In genomic region chr4:37890501-37891220, GRCh38 we compare ENCODE assay signal across 8 cellular contexts. TPM values are rescaled to one million over a fixed set of nuclear protein-coding genes. Genes with fewer than 3 reads are reported as not detected.
DNase-seq lines count a peak whose midpoint lies in the region; FAIRE-seq and TF ChIP-seq lines count a peak whose summit lies in the region.

Gene TBC1D1 (plus strand): TSS chr4:37891084. CDS start chr4:37902096, 11,012 bp downstream.

- under 1% methylated on average over 38 of the region's 63 CpGs for WGBS in mesenchymal stem cell

- peak within 1 kb of the TSS; percentile 51 for H2AFZ ChIP-seq in mesenchymal stem cell (ENCODE audit: low read depth, low read length)

- H3K27ac ChIP-seq in mesenchymal stem cell (ENCODE audit: low read length, poor library complexity, severe bottlenecking), result no peak within 1 kb of the TSS

- POLR2A ChIA-PET in HEK293T (lab: Yijun Ruan, JAX), result interaction anchor here (0.7 to 1.2 kb wide), 3 partner anchors 12 to 19 kb away, joined by 3 to 5 read pairs (median 3); no protein-coding TSS in a partner anchor

- peaks cover 60 to 64% of the 10 kb centered on the region in 2 experiments for H3K27me3 ChIP-seq in mesenchymal stem cell (ENCODE audit: control insufficient read depth in 1 of 2, insufficient read depth in 1 of 2, low read length in 2 of 2)

- H4K8ac ChIP-seq in mesenchymal stem cell (ENCODE audit: low read length), result no peak within 1 kb of the TSS

- H2BK120ac ChIP-seq in mesenchymal stem cell (ENCODE audit: low read depth, low read length), result no peak within 1 kb of the TSS

- H3K14ac ChIP-seq in mesenchymal stem cell (ENCODE audit: low read length in 2 of 2), result peak within 1 kb of the TSS in 1 of 2 experiments; percentile 91

- H3K9me3 ChIP-seq in mesenchymal stem cell (ENCODE audit: control insufficient read depth, low read length), result no peaks in the 10 kb centered on the region

- no peak within 1 kb of the TSS for H2BK15ac ChIP-seq in mesenchymal stem cell (ENCODE audit: low read depth, poor library complexity, severe bottlenecking)

- peak within 1 kb of the TSS; percentile 71 to 76 for H3K4me3 ChIP-seq in mesenchymal stem cell (ENCODE audit: insufficient read depth in 1 of 2, low read depth in 1 of 2, low read length in 2 of 2)

- no peak within 1 kb of the TSS for H4K91ac ChIP-seq in mesenchymal stem cell (ENCODE audit: low read length)

- H3K9ac ChIP-seq in mesenchymal stem cell (ENCODE audit: low read length), result peak within 1 kb of the TSS; percentile 30

- peaks cover 16% of the 10 kb centered on the region for H3K4me1 ChIP-seq in mesenchymal stem cell (ENCODE audit: control insufficient read depth, insufficient read depth, low read depth, low read length)

- no peak within 1 kb of the TSS for H3K4ac ChIP-seq in mesenchymal stem cell (ENCODE audit: low read depth in 1 of 2, low read length in 2 of 2)

- no peaks in the 10 kb centered on the region for H3K36me3 ChIP-seq in mesenchymal stem cell (ENCODE audit: control insufficient read depth in 1 of 2, insufficient read depth in 2 of 2, low read depth in 1 of 2, low read length in 2 of 2)

- FAIRE-seq in GM12891 (lab: Jason Lieb, UNC), result no peak

- no peaks in the 10 kb centered on the region for H3K79me1 ChIP-seq in mesenchymal stem cell (replicated peaks; ENCODE audit: low read length, poor library complexity, severe bottlenecking)

- no peak; the same call in 1 of the 2 replicates for TF ChIP-seq POLR2A in GM12891 (IDR thresholded peaks at IDR 0.05; ENCODE audit: low read depth, low read length)

- H2BK12ac ChIP-seq in mesenchymal stem cell (ENCODE audit: low read length in 2 of 2), result peak within 1 kb of the TSS in 1 of 2 experiments; percentile 78

- H2AK5ac ChIP-seq in mesenchymal stem cell (ENCODE audit: low read length, severe bottlenecking), result no peak within 1 kb of the TSS

- H2BK5ac ChIP-seq in mesenchymal stem cell (ENCODE audit: low read depth, low read length, poor library complexity, severe bottlenecking), result no peak within 1 kb of the TSS

- H3K4me2 ChIP-seq in mesenchymal stem cell (ENCODE audit: low read length, poor library complexity, severe bottlenecking), result peak within 1 kb of the TSS; percentile 96

- peak within 1 kb of the TSS in 1 of 2 experiments; percentile 93 for H3K23ac ChIP-seq in mesenchymal stem cell (ENCODE audit: low read length in 2 of 2)

- DNase-seq in GM12891 (ENCODE audit: insufficient read length, low spot score), result peak; percentile 48
- DNase-seq in HEK293T (ENCODE audit: extremely low spot score), result peak; percentile 22
- peak; percentile 40 for DNase-seq in NCI-H1105 treated with DMSO at 0.1 percent for 48 hours (lab: John Stamatoyannopoulos, UW)
- peak; percentile 43 to 54 for DNase-seq in activated CD4-positive, alpha-beta T cell treated with anti-CD3 and anti-CD28 coated beads for 4 hours
- peak in 1 of 2 donors; percentile 19 for DNase-seq in dermis microvascular lymphatic vessel endothelial cell (ENCODE audit: low read depth in 2 of 2)
- peak; percentile 17 for DNase-seq in mesenchymal stem cell
- peak; percentile 18 for DNase-seq in stimulated activated CD8-positive, alpha-beta memory T cell treated with anti-CD3 and anti-CD28 coated beads, Interleukin-12 subunit alpha, Interleukin-12 subunit beta, amount 100 ng/mL, for 4 hours (ENCODE audit: low read depth)
- no peak for DNase-seq in NCI-H1930 (lab: John Stamatoyannopoulos, UW)

- peak within 1 kb of the TSS in 1 of 2 experiments; percentile 70 for H3K18ac ChIP-seq in mesenchymal stem cell (ENCODE audit: low read depth in 1 of 2, low read length in 2 of 2)

- CTCF ChIA-PET in HEK293T (lab: Yijun Ruan, JAX), result interaction anchor here (1.1 kb wide), 1 partner anchor 77 kb away, joined by 3 read pairs; no protein-coding TSS in a partner anchor

TF ChIP-seq in GM12891, 5 proteins besides CTCF, POLR2A, EP300 and RAD21:
- no peak for TF ChIP-seq POU2F2 (IDR thresholded peaks at IDR 0.05; ENCODE audit: low read depth, low read length)
- TF ChIP-seq PAX5 (IDR thresholded peaks at IDR 0.05; ENCODE audit: insufficient read depth, low read length, severe bottlenecking), result no peak
- TF ChIP-seq POLR2AphosphoS5 (IDR thresholded peaks at IDR 0.05; ENCODE audit: low read depth, low read length), result peak; percentile 30; the same call in 1 of the 2 replicates
- no peak for TF ChIP-seq TAF1 (IDR thresholded peaks at IDR 0.05; ENCODE audit: low read depth, low read length)
- TF ChIP-seq SPI1 (IDR thresholded peaks at IDR 0.05; ENCODE audit: low read depth, low read length), result no peak
TF ChIP-seq in GM12891: peak in this region for 1.

TF ChIP-seq in HEK293T, 16 proteins besides CTCF, POLR2A, EP300 and RAD21:
- TF ChIP-seq ELF4 (IDR thresholded peaks at IDR 0.05) (no peak), CTBP1 (IDR thresholded peaks at IDR 0.05; ENCODE audit: borderline replicate concordance) (no peak), SUZ12 (IDR thresholded peaks at IDR 0.05) (no peak), SP1 (IDR thresholded peaks at IDR 0.05) (no peak), PKNOX1 (IDR thresholded peaks at IDR 0.05) (no peak), ARNT (IDR thresholded peaks at IDR 0.05) (no peak), FOXA1 (IDR thresholded peaks at IDR 0.05) (no peak), ZNF384 (IDR thresholded peaks at IDR 0.05) (no peak)

RNA-seq across cellular contexts. Expression of gene TBC1D1, which starts in this region (rescaled TPM):
- polyA plus RNA-seq in GM12891 (2012; ENCODE audit: low read depth, missing spikeins), result 55.5 TPM
- 94.7 and 121 TPM in 2 replicates for total RNA-seq in dermis microvascular lymphatic vessel endothelial cell
- polyA plus RNA-seq in mesenchymal stem cell (2013, experiment 1 of 2), result 48.0 TPM
- 48.1 TPM for polyA plus RNA-seq in mesenchymal stem cell (2013, experiment 2 of 2)

Comparison
In these comparisons a context has a peak if more than half of its experiments do, and no peak if none do; other contexts are left out.
1. DNase-seq: peak in GM12891 (single experiment), HEK293T (single experiment), NCI-H1105 treated with DMSO at 0.1 percent for 48 hours (single experiment), activated CD4-positive, alpha-beta T cell treated with anti-CD3 and anti-CD28 coated beads for 4 hours (2 of 2), mesenchymal stem cell (single experiment) and stimulated activated CD8-positive, alpha-beta memory T cell treated with anti-CD3 and anti-CD28 coated beads, Interleukin-12 subunit alpha, Interleukin-12 subunit beta, amount 100 ng/mL, for 4 hours (single experiment); none in NCI-H1930 (0 of 2).